32 cellular contexts compared by ENCODE assay signal in the genomic region with DNA sequence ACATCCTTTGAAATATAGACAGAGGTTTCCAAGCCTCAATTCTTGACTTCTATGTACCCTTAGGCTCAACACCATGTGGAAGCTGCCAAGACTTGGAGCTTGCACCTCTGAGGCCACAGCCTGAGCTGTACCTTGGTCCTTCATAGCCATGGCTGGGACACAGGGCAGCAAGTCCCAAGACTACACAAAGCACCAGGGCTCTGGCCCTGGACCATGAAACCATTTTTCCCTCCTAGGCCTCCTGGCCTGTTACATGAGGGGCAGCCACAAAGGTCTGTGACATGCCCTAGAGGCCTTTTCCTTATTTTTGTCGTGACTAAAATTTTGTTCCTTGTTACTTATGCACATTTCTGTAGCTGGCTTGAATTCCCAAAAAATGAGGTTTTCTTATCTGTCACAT.
"Had no signal": no experiment of that assay in that cellular context is flagged by ENCODE, and none has a peak within 500 bp of the region (broad histone marks: within the 10 kb centered on the region; RNA-seq: fewer than 3 reads in every experiment).

No MANE protein-coding gene starts in this region.

- H3K4me3 ChIP-seq: adrenal gland, ascending aorta, body of pancreas, breast epithelium, cardiac muscle cell had no signal

- H3K9me3 ChIP-seq: adrenal gland, ascending aorta had no signal

- FAIRE-seq: astrocyte, colon had no signal

- ATAC-seq: activated naive CD4-positive, alpha-beta T cell treated with anti-CD3 and anti-CD28 coated beads, Interleukin-2, amount 50 U/mL, for 72 hours; activated naive CD8-positive, alpha-beta T cell treated with anti-CD3 and anti-CD28 coated beads, Interleukin-2, amount 50 U/mL, for 24 hours; activated T-cell treated with anti-CD3 and anti-CD28 coated beads, Interleukin-2, amount 50 U/mL, for 4 hours; activated T-cell treated with anti-CD3 and anti-CD28 coated beads, Interleukin-2, amount 50 U/mL, for 72 hours; activated T-helper 17 cell treated with anti-CD3 and anti-CD28 coated beads, Interleukin-2, amount 50 U/mL, for 72 hours; body of pancreas had no signal

- H3K27ac ChIP-seq: adrenal gland, ascending aorta, body of pancreas, brain microvascular endothelial cell, breast epithelium, cardiac muscle cell had no signal

- DNase-seq: activated effector memory CD4-positive, alpha-beta T cell treated with anti-CD3 and anti-CD28 coated beads, Interleukin-2, amount 50 U/mL, for 16 hours; activated effector memory CD4-positive, alpha-beta T cell treated with Interleukin-2 at 50 U/mL for 16 hours; activated gamma-delta T cell; activated gamma-delta T cell treated with Interleukin-2 at 50 U/mL for 16 hours; activated naive CD4-positive, alpha-beta T cell; activated naive CD4-positive, alpha-beta T cell treated with anti-CD3 and anti-CD28 coated beads for 36 hours; activated naive CD4-positive, alpha-beta T cell treated with anti-CD3 and anti-CD28 coated beads, Interleukin-2, amount 10 ng/mL, durations not matched to agents 7 days and 5 days; activated naive CD4-positive, alpha-beta T cell treated with anti-CD3 and anti-CD28 coated beads, Interleukin-2, amount 50 U/mL, for 16 hours; activated naive CD4-positive, alpha-beta T cell treated with Interleukin-2 at 50 U/mL for 16 hours; activated naive CD8-positive, alpha-beta T cell treated with anti-CD3 and anti-CD28 coated beads for 36 hours; activated naive CD8-positive, alpha-beta T cell treated with anti-CD3 and anti-CD28 coated beads, Interleukin-2, amount 10 ng/mL, durations not matched to agents 7 days and 5 days; activated naive CD8-positive, alpha-beta T cell treated with anti-CD3 and anti-CD28 coated beads, Interleukin-2, amount 50 U/mL, for 24 hours; activated T-cell treated with anti-CD3 and anti-CD28 coated beads, Interleukin-2, amount 50 U/mL, for 4 hours; activated T-cell treated with anti-CD3 and anti-CD28 coated beads, Interleukin-2, amount 50 U/mL, for 48 hours; activated T-cell treated with anti-CD3 and anti-CD28 coated beads, Interleukin-2, amount 50 U/mL, for 72 hours; adrenal gland; amniotic stem cell; amygdala; anterior cingulate cortex; aorta; body of pancreas; brain microvascular endothelial cell; caudate nucleus; central memory CD4-positive, alpha-beta T cell; cerebellar nuclear complex had no signal

- H3K4me1 ChIP-seq: adrenal gland, ascending aorta, body of pancreas, breast epithelium had no signal

- H3K36me3 ChIP-seq: adrenal gland, ascending aorta, brain microvascular endothelial cell, breast epithelium, cardiac muscle cell had no signal

- H3K27me3 ChIP-seq: adrenal gland, ascending aorta, body of pancreas, brain microvascular endothelial cell, breast epithelium, cardiac muscle cell had no signal
